Comparison of ENCODE assay signal across 21 cellular contexts in genomic region chr12:123167329-123167728, GRCh38. TPM values are rescaled to one million over a fixed set of nuclear protein-coding genes. Genes with fewer than 3 reads are reported as not detected.
DNase-seq lines count a peak whose midpoint lies in the region; ATAC-seq and TF ChIP-seq lines count a peak whose summit lies in the region.
"Had no signal": no experiment of that assay in that cellular context is flagged by ENCODE, and none has a peak within 500 bp of the region (broad histone marks: within the 10 kb centered on the region; RNA-seq: fewer than 3 reads in every experiment).

No MANE protein-coding gene starts in this region.

- POLR2A ChIA-PET in MCF 10A (lab: Yijun Ruan, JAX): no interaction called here

- no peak for TF ChIP-seq CTCF in MCF 10A (IDR thresholded peaks at IDR 0.05; ENCODE audit: unreplicated experiment)
- TF ChIP-seq CTCF in breast epithelium (IDR thresholded peaks at IDR 0.05): no peak
- no peak for TF ChIP-seq CTCF in right lobe of liver (IDR thresholded peaks at IDR 0.05)

- no peak overlapping the region for H3K4me3 ChIP-seq in breast epithelium
- H3K4me3 ChIP-seq in right lobe of liver: no peak overlapping the region
- H3K4me3 ChIP-seq: BLaER1, SJSA1 had no signal

- H3K27me3 Mint-ChIP-seq in MCF 10A (ENCODE audit: insufficient read depth, unreplicated experiment): no peaks in the 10 kb centered on the region
- no peaks in the 10 kb centered on the region for H3K27me3 Mint-ChIP-seq in effector memory CD8-positive, alpha-beta T cell
- H3K27me3 Mint-ChIP-seq: CD4-positive, CD25-positive, alpha-beta regulatory T cell had no signal

- no peaks in the 10 kb centered on the region for H3K36me3 ChIP-seq in breast epithelium
- peaks cover 0 to 6% (median 0%) of the 10 kb centered on the region in 4 donors for H3K36me3 ChIP-seq in right lobe of liver

- TF ChIP-seq POLR2A in breast epithelium (IDR thresholded peaks at IDR 0.05) (no peak), right lobe of liver (IDR thresholded peaks at IDR 0.05) (no peak)

- no peak for ATAC-seq in effector memory CD8-positive, alpha-beta T cell (replicated peaks)
- ATAC-seq in right lobe of liver (peak; percentile 42 to 66 (median 56)), GM19467 (IDR thresholded peaks at IDR 0.05; ENCODE audit: unreplicated experiment) (no peak)
- ATAC-seq in stimulated activated effector memory CD8-positive, alpha-beta T cell treated with anti-CD3 and anti-CD28 coated beads, Interleukin-12 subunit alpha, Interleukin-12 subunit beta, amount 100 ng/mL, for 72 hours: no peak

- no TSS peak for BruUV-seq in MCF 10A (replicated peaks; lab: Mats Ljungman, UMichigan)

- no peak overlapping the region for H3K4me3 Mint-ChIP-seq in MCF 10A (ENCODE audit: unreplicated experiment)
- no peak overlapping the region for H3K4me3 Mint-ChIP-seq in effector memory CD8-positive, alpha-beta T cell
- H3K4me3 Mint-ChIP-seq in stimulated activated effector memory CD8-positive, alpha-beta T cell treated with anti-CD3 and anti-CD28 coated beads, Interleukin-12 subunit alpha, Interleukin-12 subunit beta, amount 100 ng/mL, for 72 hours: no peak overlapping the region
- H3K4me3 Mint-ChIP-seq: CD4-positive, CD25-positive, alpha-beta regulatory T cell had no signal

- intact Hi-C loops in MCF 10A (cut with micrococcal nuclease): no loop called here
- intact Hi-C loops in breast epithelium (cut with DNase I; ENCODE audit: low total_unique reads): no loop called here
- intact Hi-C loops in right lobe of liver (cut with DNase I): no loop called here

- H3K4me1 Mint-ChIP-seq in MCF 10A (ENCODE audit: insufficient read depth, unreplicated experiment): no peaks in the 10 kb centered on the region
- H3K4me1 Mint-ChIP-seq in effector memory CD8-positive, alpha-beta T cell (ENCODE audit: low read depth in 2 of 2): peaks cover 4 to 9% of the 10 kb centered on the region in 2 donors
- peaks cover 12% of the 10 kb centered on the region for H3K4me1 Mint-ChIP-seq in stimulated activated effector memory CD8-positive, alpha-beta T cell treated with anti-CD3 and anti-CD28 coated beads, Interleukin-12 subunit alpha, Interleukin-12 subunit beta, amount 100 ng/mL, for 72 hours

- H3K27ac ChIP-seq in breast epithelium (no peak overlapping the region), right lobe of liver (peak overlapping the region in 2 of 3 donors; percentile 50 to 53)
- H3K27ac ChIP-seq: BLaER1, HL-60, SJSA1 had no signal

- H3K27me3 ChIP-seq in breast epithelium (no peaks in the 10 kb centered on the region), right lobe of liver (no peaks in the 10 kb centered on the region)
- H3K27me3 ChIP-seq: BLaER1, SJSA1 had no signal

- H3K9me3 Mint-ChIP-seq in MCF 10A (ENCODE audit: unreplicated experiment): no peaks in the 10 kb centered on the region
- no peaks in the 10 kb centered on the region for H3K9me3 Mint-ChIP-seq in effector memory CD8-positive, alpha-beta T cell
- no peaks in the 10 kb centered on the region for H3K9me3 Mint-ChIP-seq in stimulated activated effector memory CD8-positive, alpha-beta T cell treated with anti-CD3 and anti-CD28 coated beads, Interleukin-12 subunit alpha, Interleukin-12 subunit beta, amount 100 ng/mL, for 72 hours
- H3K9me3 Mint-ChIP-seq: CD4-positive, CD25-positive, alpha-beta regulatory T cell had no signal

- H3K4me1 ChIP-seq in breast epithelium (no peaks in the 10 kb centered on the region), right lobe of liver (peaks cover 0 to 39% (median 16%) of the 10 kb centered on the region in 4 donors)
- H3K4me1 ChIP-seq: BLaER1, SJSA1 had no signal

- CTCF ChIA-PET in MCF 10A (lab: Yijun Ruan, JAX): interaction anchor here (1.3 kb wide), 1 partner anchor 71 kb away, joined by 3 read pairs; no protein-coding TSS in a partner anchor

- H3K9me3 ChIP-seq in breast epithelium: no peaks in the 10 kb centered on the region
- no peaks in the 10 kb centered on the region for H3K9me3 ChIP-seq in right lobe of liver
- H3K9me3 ChIP-seq: BLaER1, SJSA1 had no signal

- WGBS in right lobe of liver (ENCODE audit: insufficient coverage, low coverage, low lambda C conversion rate, missing lambda C conversion rate): 8% methylated on average over 2 of the region's 2 CpGs

- no peak for DNase-seq in MCF 10A (ENCODE audit: unreplicated experiment)
- DNase-seq in breast epithelium (ENCODE audit: low spot score in 2 of 2): no peak
- no peak for DNase-seq in effector memory CD8-positive, alpha-beta T cell
- DNase-seq in right lobe of liver: no peak
- DNase-seq in stimulated activated effector memory CD8-positive, alpha-beta T cell treated with anti-CD3 and anti-CD28 coated beads, Interleukin-12 subunit alpha, Interleukin-12 subunit beta, amount 100 ng/mL, for 72 hours (ENCODE audit: low spot score in 2 of 2): no peak
- no peak for DNase-seq in SHP77 (lab: John Stamatoyannopoulos, UW)
- no peak for DNase-seq in effector CD8-positive, alpha-beta T cell (lab: John Stamatoyannopoulos, UW)
- DNase-seq: CD4-positive, CD25-positive, alpha-beta regulatory T cell; DMS153; DND-41; Karpas-422; NCI-H1092 treated with DMSO at 0.1 percent for 48 hours; NCI-H1436; NCI-H187 treated with DMSO at 0.1 percent for 48 hours; NCI-H2171 treated with DMSO at 0.1 percent for 48 hours; NCI-H524 treated with DMSO at 0.1 percent for 48 hours; NCI-H774 had no signal

- peaks cover 50% of the 10 kb centered on the region for H3K36me3 Mint-ChIP-seq in MCF 10A (ENCODE audit: insufficient read depth, unreplicated experiment)
- H3K36me3 Mint-ChIP-seq in effector memory CD8-positive, alpha-beta T cell (ENCODE audit: insufficient read depth): peaks cover 44% of the 10 kb centered on the region
- H3K36me3 Mint-ChIP-seq in stimulated activated effector memory CD8-positive, alpha-beta T cell treated with anti-CD3 and anti-CD28 coated beads, Interleukin-12 subunit alpha, Interleukin-12 subunit beta, amount 100 ng/mL, for 72 hours: peaks cover 89% of the 10 kb centered on the region

- H3K27ac Mint-ChIP-seq in MCF 10A (ENCODE audit: low read depth, unreplicated experiment): peak overlapping the region; percentile 28
- peak overlapping the region; percentile 41 to 56 for H3K27ac Mint-ChIP-seq in effector memory CD8-positive, alpha-beta T cell
- H3K27ac Mint-ChIP-seq in stimulated activated effector memory CD8-positive, alpha-beta T cell treated with anti-CD3 and anti-CD28 coated beads, Interleukin-12 subunit alpha, Interleukin-12 subunit beta, amount 100 ng/mL, for 72 hours: peak overlapping the region; percentile 26

RNA-seq across cellular contexts. Expression of gene PITPNM2, which starts 16.4 kb away (rescaled TPM):
- total RNA-seq in MCF 10A (2022): 7.2 and 10.5 TPM in 2 replicates
- total RNA-seq in breast epithelium: 1 to 10 TPM; 2.3 to 7.5 (median 2.4) TPM
- 10 to 100 TPM in 4 of 6 experiments, 1 to 10 TPM in 2; 5.8 to 24.7 (median 14.2) TPM for total RNA-seq in right lobe of liver

Comparison
In these comparisons a context has a peak if more than half of its experiments do, and no peak if none do; other contexts are left out.
1. H3K27ac ChIP-seq: peak in right lobe of liver (2 of 3); none in breast epithelium (0 of 2).
2. ATAC-seq: peak in right lobe of liver (4 of 4); none in effector memory CD8-positive, alpha-beta T cell (single experiment), stimulated activated effector memory CD8-positive, alpha-beta T cell treated with anti-CD3 and anti-CD28 coated beads, Interleukin-12 subunit alpha, Interleukin-12 subunit beta, amount 100 ng/mL, for 72 hours (single experiment) and GM19467 (single experiment).
3. Peak in every context shown above with its lines, with median percentiles within 50 percentile points of each other: H3K27ac Mint-ChIP-seq.